In the genomic region with DNA sequence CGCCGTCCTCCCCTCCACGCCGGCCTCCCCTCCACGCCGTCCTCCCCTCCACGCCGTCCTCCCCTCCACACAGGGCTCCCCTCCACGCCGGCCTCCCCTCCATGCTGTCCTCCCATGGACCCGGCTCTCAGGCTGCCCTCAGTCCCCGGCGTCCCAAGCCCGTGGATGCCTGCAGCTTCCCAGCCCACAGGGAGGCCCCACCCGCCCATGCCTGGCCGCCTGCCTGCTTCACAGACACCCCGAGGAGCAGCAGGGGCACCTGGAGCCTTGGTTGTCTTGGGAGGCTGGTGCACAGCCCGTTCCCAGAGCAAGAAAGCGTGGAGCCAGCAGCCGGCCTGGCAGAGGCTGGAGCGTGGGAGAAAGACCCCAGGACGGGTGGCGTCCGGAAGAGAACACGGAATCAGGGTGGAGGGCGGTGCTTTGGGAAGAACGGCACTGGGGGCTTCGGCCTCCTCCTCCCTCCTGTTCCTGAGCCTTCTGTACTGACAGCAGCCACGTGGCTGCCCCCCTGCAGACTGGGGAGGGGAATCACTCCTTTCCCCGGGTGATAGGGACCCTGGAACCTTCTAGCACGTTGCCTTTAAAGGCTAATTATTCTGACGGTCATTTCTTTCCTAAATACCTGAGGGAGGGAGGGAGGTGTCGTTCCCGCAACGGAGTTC, we compare ENCODE assay signal across 2 cellular contexts.
TF ChIP-seq lines count a peak whose summit lies in the region.

No MANE protein-coding gene starts in this region.

TF ChIP-seq in HepG2, 621 proteins besides CTCF, POLR2A, EP300 and RAD21 (continues in another document):
- TF ChIP-seq SATB2 (CRISPR knock-in tag; IDR thresholded peaks at IDR 0.05) (no peak), ZFP62 (CRISPR knock-in tag; IDR thresholded peaks at IDR 0.05) (no peak), IRX3 (CRISPR knock-in tag; IDR thresholded peaks at IDR 0.05; ENCODE audit: borderline replicate concordance, low read depth) (no peak), ZBTB8A (CRISPR knock-in tag; IDR thresholded peaks at IDR 0.05; ENCODE audit: borderline replicate concordance, low read depth) (no peak), ZNF274 (CRISPR knock-in tag; IDR thresholded peaks at IDR 0.05) (no peak), ZFP82 (CRISPR knock-in tag; IDR thresholded peaks at IDR 0.05; ENCODE audit: borderline replicate concordance) (no peak), ZEB1 (IDR thresholded peaks at IDR 0.05; ENCODE audit: insufficient replicate concordance, low read depth) (no peak)
- TF ChIP-seq, protein P1, sequence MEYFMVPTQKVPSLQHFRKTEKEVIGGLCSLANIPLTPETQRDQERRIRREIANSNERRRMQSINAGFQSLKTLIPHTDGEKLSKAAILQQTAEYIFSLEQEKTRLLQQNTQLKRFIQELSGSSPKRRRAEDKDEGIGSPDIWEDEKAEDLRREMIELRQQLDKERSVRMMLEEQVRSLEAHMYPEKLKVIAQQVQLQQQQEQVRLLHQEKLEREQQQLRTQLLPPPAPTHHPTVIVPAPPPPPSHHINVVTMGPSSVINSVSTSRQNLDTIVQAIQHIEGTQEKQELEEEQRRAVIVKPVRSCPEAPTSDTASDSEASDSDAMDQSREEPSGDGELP (IDR thresholded peaks at IDR 0.05; ENCODE audit: borderline replicate concordance, low read depth) = no peak
- TF ChIP-seq, protein P2, sequence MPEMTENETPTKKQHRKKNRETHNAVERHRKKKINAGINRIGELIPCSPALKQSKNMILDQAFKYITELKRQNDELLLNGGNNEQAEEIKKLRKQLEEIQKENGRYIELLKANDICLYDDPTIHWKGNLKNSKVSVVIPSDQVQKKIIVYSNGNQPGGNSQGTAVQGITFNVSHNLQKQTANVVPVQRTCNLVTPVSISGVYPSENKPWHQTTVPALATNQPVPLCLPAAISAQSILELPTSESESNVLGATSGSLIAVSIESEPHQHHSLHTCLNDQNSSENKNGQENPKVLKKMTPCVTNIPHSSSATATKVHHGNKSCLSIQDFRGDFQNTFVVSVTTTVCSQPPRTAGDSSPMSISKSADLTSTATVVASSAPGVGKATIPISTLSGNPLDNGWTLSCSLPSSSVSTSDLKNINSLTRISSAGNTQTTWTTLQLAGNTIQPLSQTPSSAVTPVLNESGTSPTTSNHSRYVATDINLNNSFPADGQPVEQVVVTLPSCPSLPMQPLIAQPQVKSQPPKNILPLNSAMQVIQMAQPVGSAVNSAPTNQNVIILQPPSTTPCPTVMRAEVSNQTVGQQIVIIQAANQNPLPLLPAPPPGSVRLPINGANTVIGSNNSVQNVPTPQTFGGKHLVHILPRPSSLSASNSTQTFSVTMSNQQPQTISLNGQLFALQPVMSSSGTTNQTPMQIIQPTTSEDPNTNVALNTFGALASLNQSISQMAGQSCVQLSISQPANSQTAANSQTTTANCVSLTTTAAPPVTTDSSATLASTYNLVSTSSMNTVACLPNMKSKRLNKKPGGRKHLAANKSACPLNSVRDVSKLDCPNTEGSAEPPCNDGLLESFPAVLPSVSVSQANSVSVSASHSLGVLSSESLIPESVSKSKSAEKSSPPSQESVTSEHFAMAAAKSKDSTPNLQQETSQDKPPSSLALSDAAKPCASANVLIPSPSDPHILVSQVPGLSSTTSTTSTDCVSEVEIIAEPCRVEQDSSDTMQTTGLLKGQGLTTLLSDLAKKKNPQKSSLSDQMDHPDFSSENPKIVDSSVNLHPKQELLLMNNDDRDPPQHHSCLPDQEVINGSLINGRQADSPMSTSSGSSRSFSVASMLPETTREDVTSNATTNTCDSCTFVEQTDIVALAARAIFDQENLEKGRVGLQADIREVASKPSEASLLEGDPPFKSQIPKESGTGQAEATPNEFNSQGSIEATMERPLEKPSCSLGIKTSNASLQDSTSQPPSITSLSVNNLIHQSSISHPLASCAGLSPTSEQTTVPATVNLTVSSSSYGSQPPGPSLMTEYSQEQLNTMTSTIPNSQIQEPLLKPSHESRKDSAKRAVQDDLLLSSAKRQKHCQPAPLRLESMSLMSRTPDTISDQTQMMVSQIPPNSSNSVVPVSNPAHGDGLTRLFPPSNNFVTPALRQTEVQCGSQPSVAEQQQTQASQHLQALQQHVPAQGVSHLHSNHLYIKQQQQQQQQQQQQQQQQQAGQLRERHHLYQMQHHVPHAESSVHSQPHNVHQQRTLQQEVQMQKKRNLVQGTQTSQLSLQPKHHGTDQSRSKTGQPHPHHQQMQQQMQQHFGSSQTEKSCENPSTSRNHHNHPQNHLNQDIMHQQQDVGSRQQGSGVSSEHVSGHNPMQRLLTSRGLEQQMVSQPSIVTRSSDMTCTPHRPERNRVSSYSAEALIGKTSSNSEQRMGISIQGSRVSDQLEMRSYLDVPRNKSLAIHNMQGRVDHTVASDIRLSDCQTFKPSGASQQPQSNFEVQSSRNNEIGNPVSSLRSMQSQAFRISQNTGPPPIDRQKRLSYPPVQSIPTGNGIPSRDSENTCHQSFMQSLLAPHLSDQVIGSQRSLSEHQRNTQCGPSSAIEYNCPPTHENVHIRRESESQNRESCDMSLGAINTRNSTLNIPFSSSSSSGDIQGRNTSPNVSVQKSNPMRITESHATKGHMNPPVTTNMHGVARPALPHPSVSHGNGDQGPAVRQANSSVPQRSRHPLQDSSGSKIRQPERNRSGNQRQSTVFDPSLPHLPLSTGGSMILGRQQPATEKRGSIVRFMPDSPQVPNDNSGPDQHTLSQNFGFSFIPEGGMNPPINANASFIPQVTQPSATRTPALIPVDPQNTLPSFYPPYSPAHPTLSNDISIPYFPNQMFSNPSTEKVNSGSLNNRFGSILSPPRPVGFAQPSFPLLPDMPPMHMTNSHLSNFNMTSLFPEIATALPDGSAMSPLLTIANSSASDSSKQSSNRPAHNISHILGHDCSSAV (CRISPR knock-in tag; IDR thresholded peaks at IDR 0.05; ENCODE audit: borderline replicate concordance) = no peak
- TF ChIP-seq, protein P3, sequence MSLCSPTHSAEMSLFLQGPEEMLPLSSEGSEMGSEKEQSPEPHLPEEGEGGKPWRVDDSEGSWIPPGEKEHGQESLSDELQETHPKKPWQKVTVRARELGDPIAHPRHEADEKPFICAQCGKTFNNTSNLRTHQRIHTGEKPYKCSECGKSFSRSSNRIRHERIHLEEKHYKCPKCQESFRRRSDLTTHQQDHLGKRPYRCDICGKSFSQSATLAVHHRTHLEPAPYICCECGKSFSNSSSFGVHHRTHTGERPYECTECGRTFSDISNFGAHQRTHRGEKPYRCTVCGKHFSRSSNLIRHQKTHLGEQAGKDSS (CRISPR knock-in tag; IDR thresholded peaks at IDR 0.05; ENCODE audit: borderline replicate concordance, low read depth) = no peak
- TF ChIP-seq, protein P4, sequence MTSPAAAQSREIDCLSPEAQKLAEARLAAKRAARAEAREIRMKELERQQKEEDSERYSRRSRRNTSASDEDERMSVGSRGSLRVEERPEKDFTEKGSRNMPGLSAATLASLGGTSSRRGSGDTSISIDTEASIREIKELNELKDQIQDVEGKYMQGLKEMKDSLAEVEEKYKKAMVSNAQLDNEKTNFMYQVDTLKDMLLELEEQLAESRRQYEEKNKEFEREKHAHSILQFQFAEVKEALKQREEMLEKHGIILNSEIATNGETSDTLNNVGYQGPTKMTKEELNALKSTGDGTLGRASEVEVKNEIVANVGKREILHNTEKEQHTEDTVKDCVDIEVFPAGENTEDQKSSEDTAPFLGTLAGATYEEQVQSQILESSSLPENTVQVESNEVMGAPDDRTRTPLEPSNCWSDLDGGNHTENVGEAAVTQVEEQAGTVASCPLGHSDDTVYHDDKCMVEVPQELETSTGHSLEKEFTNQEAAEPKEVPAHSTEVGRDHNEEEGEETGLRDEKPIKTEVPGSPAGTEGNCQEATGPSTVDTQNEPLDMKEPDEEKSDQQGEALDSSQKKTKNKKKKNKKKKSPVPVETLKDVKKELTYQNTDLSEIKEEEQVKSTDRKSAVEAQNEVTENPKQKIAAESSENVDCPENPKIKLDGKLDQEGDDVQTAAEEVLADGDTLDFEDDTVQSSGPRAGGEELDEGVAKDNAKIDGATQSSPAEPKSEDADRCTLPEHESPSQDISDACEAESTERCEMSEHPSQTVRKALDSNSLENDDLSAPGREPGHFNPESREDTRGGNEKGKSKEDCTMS (CRISPR knock-in tag; conservative IDR thresholded peaks at IDR 0.05) = no peak

TF ChIP-seq in WTC11, 78 proteins besides CTCF, POLR2A, EP300 and RAD21 (continued from another document):
- TF ChIP-seq, protein P5, sequence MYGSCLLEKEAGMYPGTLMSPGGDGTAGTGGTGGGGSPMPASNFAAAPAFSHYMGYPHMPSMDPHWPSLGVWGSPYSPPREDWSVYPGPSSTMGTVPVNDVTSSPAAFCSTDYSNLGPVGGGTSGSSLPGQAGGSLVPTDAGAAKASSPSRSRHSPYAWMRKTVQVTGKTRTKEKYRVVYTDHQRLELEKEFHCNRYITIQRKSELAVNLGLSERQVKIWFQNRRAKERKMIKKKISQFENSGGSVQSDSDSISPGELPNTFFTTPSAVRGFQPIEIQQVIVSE (CRISPR knock-in tag; IDR thresholded peaks at IDR 0.05; ENCODE audit: borderline replicate concordance) = no peak
- TF ChIP-seq ZNF121 (CRISPR knock-in tag; IDR thresholded peaks at IDR 0.05) (no peak), ZNF671 (CRISPR knock-in tag; IDR thresholded peaks at IDR 0.05) (no peak), CBFB (CRISPR knock-in tag; IDR thresholded peaks at IDR 0.05; ENCODE audit: low read depth) (no peak)
- TF ChIP-seq, protein P6, sequence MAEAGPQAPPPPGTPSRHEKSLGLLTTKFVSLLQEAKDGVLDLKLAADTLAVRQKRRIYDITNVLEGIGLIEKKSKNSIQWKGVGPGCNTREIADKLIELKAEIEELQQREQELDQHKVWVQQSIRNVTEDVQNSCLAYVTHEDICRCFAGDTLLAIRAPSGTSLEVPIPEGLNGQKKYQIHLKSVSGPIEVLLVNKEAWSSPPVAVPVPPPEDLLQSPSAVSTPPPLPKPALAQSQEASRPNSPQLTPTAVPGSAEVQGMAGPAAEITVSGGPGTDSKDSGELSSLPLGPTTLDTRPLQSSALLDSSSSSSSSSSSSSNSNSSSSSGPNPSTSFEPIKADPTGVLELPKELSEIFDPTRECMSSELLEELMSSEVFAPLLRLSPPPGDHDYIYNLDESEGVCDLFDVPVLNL (CRISPR knock-in tag; IDR thresholded peaks at IDR 0.05; ENCODE audit: borderline replicate concordance, low read depth) = no peak
